Comparison of ENCODE assay signal across 7 cellular contexts in genomic region chr17:2572304-2572609, GRCh38. TPM values are rescaled to one million over a fixed set of nuclear protein-coding genes. Genes with fewer than 3 reads are reported as not detected.
A peak's percentile ranks its signal among the peaks of the same experiment; 100 is the strongest.
DNase-seq lines count a peak whose midpoint lies in the region; ATAC-seq, FAIRE-seq and TF ChIP-seq lines count a peak whose summit lies in the region.
"Not testable (repeated sequence)": the region's sequence is repeated elsewhere in the genome, so short reads cannot be mapped to it uniquely, and the experiment has no call there.

No MANE protein-coding gene starts in this region.

- CTCF ChIA-PET in GM12878 (lab: Yijun Ruan, JAX), result interaction anchor here (1.7 kb wide), 1 partner anchor 157 kb away, joined by 3 read pairs; no protein-coding TSS in a partner anchor

- not testable (repeated sequence) for H3K36me3 ChIP-seq in DOHH2 (ENCODE audit: control insufficient read depth, low read length); MM.1S (replicated peaks; ENCODE audit: insufficient read depth, low read length); GM12878 (ENCODE audit: control insufficient read depth in 2 of 2, insufficient read depth in 2 of 2, low read length in 1 of 2)

- not testable (repeated sequence) for BruUV-seq in GM12878 (replicated peaks; lab: Mats Ljungman, UMichigan)

- peak overlapping the region; percentile 20 for H2AFZ ChIP-seq in MM.1S (ENCODE audit: low read length)
- H2AFZ ChIP-seq in GM12878 (ENCODE audit: control insufficient read depth, low read depth, low read length), result peak overlapping the region; percentile 63

- not testable (repeated sequence) for TF ChIP-seq EP300 in GM12878 (IDR thresholded peaks at IDR 0.05; ENCODE audit: borderline replicate concordance in 1 of 2, control insufficient read depth in 1 of 2, low read depth in 2 of 2, low read length in 2 of 2)

- RAD21 ChIA-PET in GM12878 (lab: Charles Lee; ENCODE audit: unreplicated experiment), result not testable (repeated sequence)

- peak overlapping the region; percentile 58 for H3K4me3 ChIP-seq in DOHH2 (ENCODE audit: low read length)
- 0 out of 2 replicates have a peak overlapping the region, but pooled peaks have one; percentile 3 for H3K4me3 ChIP-seq in MM.1S (ENCODE audit: low read length)
- H3K4me3 ChIP-seq in GM12878, result 0 out of 2 replicates have a peak overlapping the region, but pooled peaks have one; percentile 35

- ATAC-seq in GM21515 (IDR thresholded peaks at IDR 0.05; ENCODE audit: unreplicated experiment) (peak; percentile 45), HG03280 (IDR thresholded peaks at IDR 0.05; ENCODE audit: unreplicated experiment) (peak; percentile 41), memory B cell (ENCODE audit: low read depth) (peak; percentile 69)
- ATAC-seq in GM12878; stimulated activated naive B cell treated with anti-CD40 and anti-IgM and Interleukin-4, amounts not matched to agents 10 μg/mL and 1 μg/mL and 100 μg/mL, for 72 hours (replicated peaks): not testable (repeated sequence)

- in situ Hi-C loops in GM12878 (cut with MboI), result not testable (repeated sequence)

- 0% methylated on average over 6 of the region's 7 CpGs for WGBS in GM12878 (ENCODE audit: insufficient coverage, insufficient replicate concordance, low lambda C conversion rate, missing lambda C conversion rate)

- not testable (repeated sequence) for H3K79me2 ChIP-seq in DOHH2 (ENCODE audit: control insufficient read depth, low read length); MM.1S (ENCODE audit: low read length); GM12878 (ENCODE audit: control insufficient read depth, insufficient read depth, low read length)

- H3K27ac Mint-ChIP-seq in memory B cell, result peak overlapping the region; percentile 79
- peak overlapping the region; percentile 42 for H3K27ac Mint-ChIP-seq in stimulated activated naive B cell treated with anti-CD40 and anti-IgM and Interleukin-4, amounts not matched to agents 10 μg/mL and 1 μg/mL and 100 μg/mL, for 72 hours

- POLR2A ChIA-PET in GM12878 (lab: Charles Lee), result not testable (repeated sequence)

- intact Hi-C loops in GM12878 (cut with micrococcal nuclease; ENCODE audit: unreplicated experiment), result loop anchor here (2.0 kb wide), 1 partner anchor 61 kb away; the partner anchor contains the start of gene METTL16

- H3K4me2 ChIP-seq in DOHH2 (ENCODE audit: low read length) (peak overlapping the region; percentile 67), MM.1S (ENCODE audit: low read depth, low read length) (peak overlapping the region; percentile 29), GM12878 (ENCODE audit: control insufficient read depth, insufficient read depth) (peak overlapping the region; percentile 46; the same call in 1 of the 2 replicates)

- H3K9ac ChIP-seq in MM.1S (ENCODE audit: low read length), result not testable (repeated sequence)
- 0 out of 2 replicates have a peak overlapping the region, but pooled peaks have one; percentile 13 for H3K9ac ChIP-seq in GM12878 (ENCODE audit: control insufficient read depth, insufficient read depth, low read length)

- peaks cover 16% of the 10 kb centered on the region for H3K4me1 ChIP-seq in DOHH2 (ENCODE audit: control insufficient read depth, low read length)
- not testable (repeated sequence) for H3K4me1 ChIP-seq in MM.1S (ENCODE audit: low read length); GM12878 (ENCODE audit: control insufficient read depth, insufficient read depth, low read length)

- not testable (repeated sequence) for H3K9me3 Mint-ChIP-seq in memory B cell; stimulated activated naive B cell treated with anti-CD40 and anti-IgM and Interleukin-4, amounts not matched to agents 10 μg/mL and 1 μg/mL and 100 μg/mL, for 72 hours

- H3K27ac ChIP-seq in DOHH2 (ENCODE audit: low read depth, low read length), result peak overlapping the region; percentile 33
- peak overlapping the region; percentile 20; the same call in 1 of the 2 replicates for H3K27ac ChIP-seq in MM.1S (ENCODE audit: low read length)
- peak overlapping the region; percentile 43 for H3K27ac ChIP-seq in GM12878 (ENCODE audit: control insufficient read depth, insufficient read depth)

- not testable (repeated sequence) for H3K36me3 Mint-ChIP-seq in memory B cell; stimulated activated naive B cell treated with anti-CD40 and anti-IgM and Interleukin-4, amounts not matched to agents 10 μg/mL and 1 μg/mL and 100 μg/mL, for 72 hours

- H3K4me3 Mint-ChIP-seq in memory B cell, result peak overlapping the region; percentile 67
- H3K4me3 Mint-ChIP-seq in stimulated activated naive B cell treated with anti-CD40 and anti-IgM and Interleukin-4, amounts not matched to agents 10 μg/mL and 1 μg/mL and 100 μg/mL, for 72 hours, result peak overlapping the region in 1 of 2 donors; percentile 14

- not testable (repeated sequence) for H4K20me1 ChIP-seq in DOHH2 (ENCODE audit: control insufficient read depth, insufficient read depth, low read depth, low read length); MM.1S (ENCODE audit: insufficient read depth, low read length); GM12878 (ENCODE audit: control insufficient read depth, insufficient read depth)

- H3F3A ChIP-seq in DOHH2 (ENCODE audit: control insufficient read depth, insufficient read depth); MM.1S (ENCODE audit: insufficient read depth, low read length): not testable (repeated sequence)

- not testable (repeated sequence) for H3K9me3 ChIP-seq in DOHH2 (ENCODE audit: control insufficient read depth, insufficient read depth, low read length); MM.1S (replicated peaks; ENCODE audit: insufficient read depth, low read length); GM12878 (replicated peaks; ENCODE audit: control insufficient read depth, insufficient read depth, low read length)

- not testable (repeated sequence) for DNase-seq in MM.1S; GM12878 (ENCODE audit: low read depth, low spot score); memory B cell (ENCODE audit: low spot score in 2 of 2); stimulated activated naive B cell treated with anti-CD40 and anti-IgM and Interleukin-4, amounts not matched to agents 10 μg/mL and 1 μg/mL and 100 μg/mL, for 72 hours

- not testable (repeated sequence) for H3K4me1 Mint-ChIP-seq in memory B cell
- H3K4me1 Mint-ChIP-seq in stimulated activated naive B cell treated with anti-CD40 and anti-IgM and Interleukin-4, amounts not matched to agents 10 μg/mL and 1 μg/mL and 100 μg/mL, for 72 hours, result peaks cover 5 to 11% of the 10 kb centered on the region in 2 donors

- FAIRE-seq in GM12878 (lab: Jason Lieb, UNC), result not testable (repeated sequence)

- not testable (repeated sequence) for H3K27me3 Mint-ChIP-seq in memory B cell; stimulated activated naive B cell treated with anti-CD40 and anti-IgM and Interleukin-4, amounts not matched to agents 10 μg/mL and 1 μg/mL and 100 μg/mL, for 72 hours

- not testable (repeated sequence) for TF ChIP-seq RAD21 in GM12878 (IDR thresholded peaks at IDR 0.05; ENCODE audit: insufficient read depth, low read depth, low read length)

- H3K9me2 ChIP-seq in DOHH2 (replicated peaks; ENCODE audit: control insufficient read depth, low read length); MM.1S (replicated peaks; ENCODE audit: insufficient read depth, low read length): not testable (repeated sequence)

- H3K27me3 ChIP-seq in DOHH2 (ENCODE audit: control insufficient read depth, low read length); MM.1S (replicated peaks; ENCODE audit: insufficient read depth, low read length); GM12878 (replicated peaks in 1 of 2; ENCODE audit: control insufficient read depth in 2 of 2, insufficient read depth in 2 of 2, low read length in 1 of 2): not testable (repeated sequence)

- TF ChIP-seq CTCF in DOHH2 (IDR thresholded peaks at IDR 0.05; ENCODE audit: low read depth, low read length, poor library complexity, severe bottlenecking); MM.1S (IDR thresholded peaks at IDR 0.05; ENCODE audit: low read length); GM12878 (IDR thresholded peaks at IDR 0.05 in 2 of 3, conservative IDR thresholded peaks at IDR 0.05 in 1 of 3; ENCODE audit: control insufficient read depth in 2 of 3, extremely low read depth in 1 of 3, insufficient read depth in 1 of 3, low read depth in 3 of 3, low read length in 3 of 3): not testable (repeated sequence)

- SMC1A ChIA-PET in GM12878 (lab: Charles Lee; ENCODE audit: uncharacterized antibody, unreplicated experiment), result interaction anchor here (1.7 kb wide), 1 partner anchor 29 kb away, joined by 4 read pairs; no protein-coding TSS in a partner anchor

- TF ChIP-seq POLR2A in GM12878 (IDR thresholded peaks at IDR 0.05; ENCODE audit: low read depth, low read length), result not testable (repeated sequence)

TF ChIP-seq in GM12878, 131 proteins besides CTCF, POLR2A, EP300 and RAD21 (continues in another document):
- TF ChIP-seq HDGF (IDR thresholded peaks at IDR 0.05), result 0 out of 2 replicates have a peak, but pooled peaks have one; percentile 17

RNA-seq across cellular contexts. Expression of gene PAFAH1B1, which starts 21.2 kb away (rescaled TPM):
- 307 and 312 TPM in 2 replicates for total RNA-seq in GM12878 (2013; cell fraction: nucleolus; rRNA removed)
- total RNA-seq in GM12878 (2014; rRNA removed), result 28.9 and 30.1 TPM in 2 replicates
- total RNA-seq in GM12878 (2014; rRNA removed; fragmentation: Illumina TruSeq; extraction: Trizol), result 64.1 and 66.1 TPM in 2 replicates
- 94.4 and 96.8 TPM in 2 replicates for total RNA-seq in GM12878 (2021)
- polyA plus RNA-seq in GM12878 (2011; ENCODE audit: low read depth), result 74.9 TPM
- polyA plus RNA-seq in GM12878 (2011; rRNA removed), result 107 and 117 TPM in 2 replicates
- 43.3 and 60.4 TPM in 2 replicates for polyA plus RNA-seq in GM12878 (2011; cell fraction: cytosol; rRNA removed)
- 75.1 and 78.2 TPM in 2 replicates for polyA plus RNA-seq in GM12878 (2011; cell fraction: nucleus; rRNA removed)
- 87.4 and 107 TPM in 2 replicates for polyA plus RNA-seq in GM12878 (2012)
- polyA plus RNA-seq in GM12878 (2014; fragmentation: Illumina TruSeq; extraction: Trizol), result 61.2 and 87.3 TPM in 2 replicates
- 10 to 100 TPM; 32.6 to 41.0 TPM for polyA plus RNA-seq in GM12878 (2014; fragmentation: Nextera tagmentation; extraction: Ambion mirVana)
- polyA plus RNA-seq in GM12878 (2014; rRNA removed), result 47.6 and 48.8 TPM in 2 replicates
- 10 to 100 TPM; 47.9 to 49.4 TPM for polyA plus RNA-seq in GM12878 (2016; fragmentation: Nextera tagmentation; extraction: Ambion mirVana)
- 43.1 and 89.2 TPM in 2 replicates for polyA minus RNA-seq in GM12878 (2011; rRNA and poly(A)+ RNA removed)
- polyA minus RNA-seq in GM12878 (2011; cell fraction: cytosol; rRNA and poly(A)+ RNA removed), result 34.1 and 43.7 TPM in 2 replicates
- 19.5 and 24.9 TPM in 2 replicates for polyA minus RNA-seq in GM12878 (2011; cell fraction: nucleus; rRNA and poly(A)+ RNA removed)

Comparison
In these comparisons a context has a peak if more than half of its experiments do, and no peak if none do; other contexts are left out.
1. H3K4me3 ChIP-seq: peak in every context shown above with its lines; median percentile 58 in DOHH2; 35 in GM12878; 3 in MM.1S.